Comparison of ENCODE assay signal across 8 cellular contexts in the genomic region with DNA sequence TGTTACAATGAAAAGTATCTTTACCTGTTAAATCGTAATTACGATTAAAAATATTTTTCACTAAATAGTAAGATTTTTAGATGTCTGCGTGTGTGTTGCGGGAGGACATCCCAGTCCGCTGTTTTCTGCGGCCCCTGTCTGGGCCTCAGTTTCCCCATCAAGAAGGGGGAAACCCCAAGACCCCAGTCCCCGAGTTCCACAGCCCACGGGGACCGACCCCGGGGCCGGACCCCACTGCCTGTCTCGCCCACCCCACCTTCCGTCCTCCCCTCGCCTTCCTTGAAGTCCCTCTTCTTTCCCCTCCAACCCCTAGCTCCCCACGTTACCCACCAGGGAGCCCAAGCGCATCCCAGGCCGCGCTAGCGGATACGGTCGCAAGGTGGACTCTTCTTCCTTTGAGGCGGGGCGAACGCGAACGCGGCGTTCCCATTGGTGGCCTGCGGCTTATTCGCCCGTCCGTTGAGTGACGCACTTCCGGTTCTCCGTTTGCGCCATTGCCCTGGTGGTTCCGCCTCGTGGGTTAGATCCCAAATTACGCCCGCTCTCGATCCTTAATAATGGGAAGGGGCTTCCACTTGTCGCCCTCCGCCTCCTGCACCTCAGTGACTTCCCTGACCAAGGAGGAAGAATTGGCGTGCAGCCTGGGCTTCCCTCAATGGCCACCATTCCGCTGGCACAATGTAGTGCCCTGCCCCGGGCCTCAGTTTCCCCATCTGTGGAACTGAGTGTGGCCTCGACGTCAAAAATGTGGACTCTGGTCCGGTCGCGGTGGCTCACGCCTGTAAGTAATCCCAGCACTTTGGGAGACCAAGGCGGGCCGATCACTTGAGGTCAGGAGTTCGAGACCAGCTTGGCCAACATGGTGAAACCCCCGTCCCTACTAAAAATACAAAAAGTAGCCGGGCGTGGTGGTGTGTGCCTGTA. TPM values are rescaled to one million over a fixed set of nuclear protein-coding genes. Genes with fewer than 3 reads are reported as not detected.
DNase-seq lines count a peak whose midpoint lies in the region; ATAC-seq and TF ChIP-seq lines count a peak whose summit lies in the region.

A gene with protein sequence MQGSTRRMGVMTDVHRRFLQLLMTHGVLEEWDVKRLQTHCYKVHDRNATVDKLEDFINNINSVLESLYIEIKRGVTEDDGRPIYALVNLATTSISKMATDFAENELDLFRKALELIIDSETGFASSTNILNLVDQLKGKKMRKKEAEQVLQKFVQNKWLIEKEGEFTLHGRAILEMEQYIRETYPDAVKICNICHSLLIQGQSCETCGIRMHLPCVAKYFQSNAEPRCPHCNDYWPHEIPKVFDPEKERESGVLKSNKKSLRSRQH (minus strand): TSS at position 397 of the 924 bp plus-strand sequence. CDS start 11,202 bp downstream, outside the sequence.

- intact Hi-C loops in activated T-helper 2 cell treated with anti-CD3 and anti-CD28 coated beads, Interferon-gamma antibody, Interleukin-2, Interleukin-4, amounts not matched to agents 10 μg/mL and 5 μg/mL and 100 μg/mL, durations not matched to agents 14 hours and 24 hours and 36 hours (cut with micrococcal nuclease), result no loop called here
- intact Hi-C loops in natural killer cell (cut with micrococcal nuclease), result loop anchor here (1.0 kb wide), 1 partner anchor 31 kb away; no protein-coding TSS in a partner anchor

- peak; percentile 96 for DNase-seq in Daoy (ENCODE audit: low read depth)
- peak; percentile 63 to 79 for DNase-seq in Kasumi-1 (lab: John Stamatoyannopoulos, UW)
- DNase-seq in RPMI7951 (ENCODE audit: low read depth), result peak; percentile 93
- DNase-seq in activated T-helper 2 cell treated with anti-CD3 and anti-CD28 coated beads, Interferon-gamma antibody, Interleukin-2, Interleukin-4, amounts not matched to agents 10 μg/mL and 5 μg/mL and 100 μg/mL, durations not matched to agents 14 hours and 24 hours and 36 hours (ENCODE audit: low spot score), result peak; percentile 93
- DNase-seq in fibroblast of peridontal ligament (ENCODE audit: extremely low read depth), result peak; percentile 97
- peak; percentile 98 for DNase-seq in natural killer cell
- DNase-seq in stimulated activated naive CD4-positive, alpha-beta T cell treated with Interleukin-2 at 50 U/mL for 16 hours (lab: John Stamatoyannopoulos, UW), result peak; percentile 98

- ATAC-seq in GM21825 (IDR thresholded peaks at IDR 0.05; ENCODE audit: unreplicated experiment), result peak; percentile 90
- peak; percentile 97 to 100 (median 99) for ATAC-seq in natural killer cell

- peaks cover 4% of the 10 kb centered on the region for H3K9me3 Mint-ChIP-seq in activated T-helper 2 cell treated with anti-CD3 and anti-CD28 coated beads, Interferon-gamma antibody, Interleukin-2, Interleukin-4, amounts not matched to agents 10 μg/mL and 5 μg/mL and 100 μg/mL, durations not matched to agents 14 hours and 24 hours and 36 hours
- no peaks in the 10 kb centered on the region for H3K9me3 Mint-ChIP-seq in natural killer cell

- H3K36me3 Mint-ChIP-seq in activated T-helper 2 cell treated with anti-CD3 and anti-CD28 coated beads, Interferon-gamma antibody, Interleukin-2, Interleukin-4, amounts not matched to agents 10 μg/mL and 5 μg/mL and 100 μg/mL, durations not matched to agents 14 hours and 24 hours and 36 hours (ENCODE audit: low read depth), result peaks cover 65% of the 10 kb centered on the region
- no peaks in the 10 kb centered on the region for H3K36me3 Mint-ChIP-seq in natural killer cell

- H3K4me3 Mint-ChIP-seq in activated T-helper 2 cell treated with anti-CD3 and anti-CD28 coated beads, Interferon-gamma antibody, Interleukin-2, Interleukin-4, amounts not matched to agents 10 μg/mL and 5 μg/mL and 100 μg/mL, durations not matched to agents 14 hours and 24 hours and 36 hours (ENCODE audit: low read depth), result peak within 1 kb of the TSS; percentile 98
- peak within 1 kb of the TSS; percentile 97 for H3K4me3 Mint-ChIP-seq in natural killer cell

- H3K27me3 Mint-ChIP-seq in activated T-helper 2 cell treated with anti-CD3 and anti-CD28 coated beads, Interferon-gamma antibody, Interleukin-2, Interleukin-4, amounts not matched to agents 10 μg/mL and 5 μg/mL and 100 μg/mL, durations not matched to agents 14 hours and 24 hours and 36 hours (ENCODE audit: low read depth), result no peaks in the 10 kb centered on the region
- no peaks in the 10 kb centered on the region for H3K27me3 Mint-ChIP-seq in natural killer cell (ENCODE audit: low read depth in 2 of 2)

- no peak for TF ChIP-seq CTCF in natural killer cell (IDR thresholded peaks at IDR 0.05)

- peaks cover 66% of the 10 kb centered on the region for H3K4me1 Mint-ChIP-seq in activated T-helper 2 cell treated with anti-CD3 and anti-CD28 coated beads, Interferon-gamma antibody, Interleukin-2, Interleukin-4, amounts not matched to agents 10 μg/mL and 5 μg/mL and 100 μg/mL, durations not matched to agents 14 hours and 24 hours and 36 hours (ENCODE audit: low read depth)
- H3K4me1 Mint-ChIP-seq in natural killer cell, result peaks cover 22 to 34% of the 10 kb centered on the region in 2 donors

- peak within 1 kb of the TSS; percentile 98 for H3K27ac Mint-ChIP-seq in activated T-helper 2 cell treated with anti-CD3 and anti-CD28 coated beads, Interferon-gamma antibody, Interleukin-2, Interleukin-4, amounts not matched to agents 10 μg/mL and 5 μg/mL and 100 μg/mL, durations not matched to agents 14 hours and 24 hours and 36 hours
- H3K27ac Mint-ChIP-seq in natural killer cell, result peak within 1 kb of the TSS; percentile 96 to 99

RNA-seq across cellular contexts. Expression of the gene that starts here (rescaled TPM):
- 64.6 and 68.8 TPM in 2 replicates for total RNA-seq in Daoy (2014; rRNA removed; shearing (Covaris generic))
- 83.5 and 85.5 TPM in 2 replicates for total RNA-seq in RPMI7951 (2014; rRNA removed; shearing (Covaris generic))
- 186 and 189 TPM in 2 replicates for total RNA-seq in activated T-helper 2 cell treated with anti-CD3 and anti-CD28 coated beads, Interferon-gamma antibody, Interleukin-2, Interleukin-4, amounts not matched to agents 10 μg/mL and 5 μg/mL and 100 μg/mL, durations not matched to agents 14 hours and 24 hours and 36 hours
- 10 to 100 TPM; 29.4 to 42.7 (median 37.7) TPM for total RNA-seq in natural killer cell

Comparison
In these comparisons a context has a peak if more than half of its experiments do, and no peak if none do; other contexts are left out.
1. Peak in every context shown above with its lines: DNase-seq and ATAC-seq.